27 cellular contexts compared by ENCODE assay signal in genomic region chr3:194387926-194388418, GRCh38. TPM values are rescaled to one million over a fixed set of nuclear protein-coding genes. Genes with fewer than 3 reads are reported as not detected.
"Had no signal": no experiment of that assay in that cellular context is flagged by ENCODE, and none has a peak within 500 bp of the region (broad histone marks: within the 10 kb centered on the region; RNA-seq: fewer than 3 reads in every experiment).

No MANE protein-coding gene starts in this region.

- H3K27me3 Mint-ChIP-seq: T-cell had no signal

- DNase-seq: activated B cell treated with CpG ODN at 0.5 μM for 24 hours; activated CD4-positive, alpha-beta T cell treated with anti-CD3 and anti-CD28 coated beads for 1 hour; activated CD4-positive, alpha-beta T cell treated with anti-CD3 and anti-CD28 coated beads, Interleukin-2, amount 10 ng/mL, durations not matched to agents 24 days and 14 days; activated CD4-positive, alpha-beta T cell treated with anti-CD3 and anti-CD28 coated beads, Interleukin-2, amount 50 U/mL, for 48 hours; activated naive CD4-positive, alpha-beta T cell treated with anti-CD3 and anti-CD28 coated beads, Interleukin-2, amount 50 U/mL, for 16 hours; activated naive CD8-positive, alpha-beta T cell treated with anti-CD3 and anti-CD28 coated beads, Interleukin-2, amount 10 ng/mL, durations not matched to agents 7 days and 5 days; activated T-cell treated with anti-CD3 and anti-CD28 coated beads, Interleukin-2, amount 50 U/mL, for 1 hour; anterior cingulate cortex; caudate nucleus; KG1; NCI-H1048; NCI-H1694; NCI-H2029; NCI-H2107; NCI-H345; NCI-H510A; NCI-H526 treated with DMSO at 0.1 percent for 48 hours; NCI-H82; RPMI8226; T-cell; T-helper 2 cell; T1000 had no signal

- ATAC-seq: Right ventricle myocardium inferior, T-cell had no signal

- H3K4me1 Mint-ChIP-seq: activated B cell treated with CpG ODN at 0.5 μM for 24 hours; activated CD4-positive, alpha-beta T cell treated with anti-CD3 and anti-CD28 coated beads, Interleukin-2, amount 10 ng/mL, durations not matched to agents 24 days and 14 days; activated naive CD8-positive, alpha-beta T cell treated with anti-CD3 and anti-CD28 coated beads, Interleukin-2, amount 10 ng/mL, durations not matched to agents 7 days and 5 days; IgD-negative memory B cell; T-cell had no signal

- H3K4me3 Mint-ChIP-seq: activated B cell treated with CpG ODN at 0.5 μM for 24 hours; activated CD4-positive, alpha-beta T cell treated with anti-CD3 and anti-CD28 coated beads, Interleukin-2, amount 10 ng/mL, durations not matched to agents 24 days and 14 days; activated naive CD8-positive, alpha-beta T cell treated with anti-CD3 and anti-CD28 coated beads, Interleukin-2, amount 10 ng/mL, durations not matched to agents 7 days and 5 days; T-cell had no signal

- H3K27ac Mint-ChIP-seq: activated B cell treated with CpG ODN at 0.5 μM for 24 hours; activated CD4-positive, alpha-beta T cell treated with anti-CD3 and anti-CD28 coated beads, Interleukin-2, amount 10 ng/mL, durations not matched to agents 24 days and 14 days; activated naive CD8-positive, alpha-beta T cell treated with anti-CD3 and anti-CD28 coated beads, Interleukin-2, amount 10 ng/mL, durations not matched to agents 7 days and 5 days; IgD-negative memory B cell; T-cell had no signal

- H3K36me3 Mint-ChIP-seq: activated naive CD8-positive, alpha-beta T cell treated with anti-CD3 and anti-CD28 coated beads, Interleukin-2, amount 10 ng/mL, durations not matched to agents 7 days and 5 days had no signal

RNA-seq across cellular contexts. Expression of gene GP5, which starts 11.1 kb away (rescaled TPM):
- total RNA-seq: Right ventricle myocardium inferior had no signal

RNA-seq across cellular contexts. Expression of gene LRRC15, which starts 18.4 kb away (rescaled TPM):
- total RNA-seq: activated B cell treated with CpG ODN at 0.5 μM for 24 hours; activated CD4-positive, alpha-beta T cell treated with anti-CD3 and anti-CD28 coated beads, Interleukin-2, amount 10 ng/mL, durations not matched to agents 24 days and 14 days; activated naive CD8-positive, alpha-beta T cell treated with anti-CD3 and anti-CD28 coated beads, Interleukin-2, amount 10 ng/mL, durations not matched to agents 7 days and 5 days; OCI-LY7; T-cell had no signal

RNA-seq across cellular contexts. Expression of gene CPN2, which starts 36.8 kb away (rescaled TPM):
- total RNA-seq: activated B cell treated with CpG ODN at 0.5 μM for 24 hours; activated CD4-positive, alpha-beta T cell treated with anti-CD3 and anti-CD28 coated beads, Interleukin-2, amount 10 ng/mL, durations not matched to agents 24 days and 14 days; activated naive CD8-positive, alpha-beta T cell treated with anti-CD3 and anti-CD28 coated beads, Interleukin-2, amount 10 ng/mL, durations not matched to agents 7 days and 5 days; LHCN-M2; M059J; OCI-LY7 had no signal
